ENCODE assay signal across 1 cellular context in genomic region chr4:176309046-176309445, GRCh38.
TF ChIP-seq lines count a peak whose summit lies in the region.

No MANE protein-coding gene starts in this region.

TF ChIP-seq in GM12878, 131 proteins besides CTCF, POLR2A, EP300 and RAD21 (continued from another document and continues in another):
- TF ChIP-seq BHLHE40 (IDR thresholded peaks at IDR 0.05; ENCODE audit: borderline replicate concordance in 1 of 2, low read depth in 2 of 2, low read length in 1 of 2) = peak; percentile 70 to 76; a peak in 2 of 4 replicates
- no peak for TF ChIP-seq KAT2A (conservative IDR thresholded peaks at IDR 0.05; ENCODE audit: control insufficient read depth, low read depth, low read length)
- TF ChIP-seq ETV6 (conservative IDR thresholded peaks at IDR 0.05 in 1 of 2, IDR thresholded peaks at IDR 0.05 in 1 of 2; ENCODE audit: borderline replicate concordance in 1 of 2, low read depth in 1 of 2) = no peak
- no peak for TF ChIP-seq ZNF687 (IDR thresholded peaks at IDR 0.05)
- TF ChIP-seq SMC3 (IDR thresholded peaks at IDR 0.05; ENCODE audit: borderline replicate concordance, low read length) = no peak
- no peak for TF ChIP-seq IKZF1 (conservative IDR thresholded peaks at IDR 0.05)
- no peak for TF ChIP-seq ZNF592 (IDR thresholded peaks at IDR 0.05)
- 0 out of 2 replicates have a peak, but pooled peaks have one; percentile 13 for TF ChIP-seq JUNB (IDR thresholded peaks at IDR 0.05)
- TF ChIP-seq HDAC2 (IDR thresholded peaks at IDR 0.05) = no peak
- no peak for TF ChIP-seq PBX3 (IDR thresholded peaks at IDR 0.05; ENCODE audit: insufficient replicate concordance, low read depth, low read length)
- TF ChIP-seq SMARCA5 (IDR thresholded peaks at IDR 0.05) = no peak
- no peak for TF ChIP-seq REST (IDR thresholded peaks at IDR 0.05; ENCODE audit: low read depth, low read length)
- TF ChIP-seq RFX5 (IDR thresholded peaks at IDR 0.05; ENCODE audit: low read depth, low read length) = no peak
- no peak for TF ChIP-seq WRNIP1 (IDR thresholded peaks at IDR 0.05; ENCODE audit: borderline replicate concordance, low read depth, low read length)
- no peak for TF ChIP-seq ZBTB33 (IDR thresholded peaks at IDR 0.05)
- TF ChIP-seq BCL11A (IDR thresholded peaks at IDR 0.05; ENCODE audit: low read depth, low read length) = peak; percentile 47; the same call in 1 of the 2 replicates
- no peak for TF ChIP-seq HCFC1 (IDR thresholded peaks at IDR 0.05; ENCODE audit: low read length)
- no peak for TF ChIP-seq CHD2 (IDR thresholded peaks at IDR 0.05; ENCODE audit: borderline replicate concordance, low read depth, low read length)
- TF ChIP-seq NR2C1 (IDR thresholded peaks at IDR 0.05) = no peak
- no peak for TF ChIP-seq PRDM15 (CRISPR knock-in tag; IDR thresholded peaks at IDR 0.05)
- TF ChIP-seq RBBP5 (conservative IDR thresholded peaks at IDR 0.05) = no peak
- no peak for TF ChIP-seq TCF7 (IDR thresholded peaks at IDR 0.05; ENCODE audit: borderline replicate concordance)
- TF ChIP-seq CUX1 (IDR thresholded peaks at IDR 0.05; ENCODE audit: insufficient replicate concordance, low read depth, low read length) = no peak
- no peak for TF ChIP-seq NRF1 (conservative IDR thresholded peaks at IDR 0.05; ENCODE audit: low read depth, low read length)
- TF ChIP-seq BRCA1 (IDR thresholded peaks at IDR 0.05; ENCODE audit: low read depth, low read length) = no peak
- 0 out of 2 replicates have a peak, but pooled peaks have one; percentile 24 for TF ChIP-seq DPF2 (IDR thresholded peaks at IDR 0.05)
- TF ChIP-seq RAD51 (IDR thresholded peaks at IDR 0.05) = no peak
- no peak for TF ChIP-seq ZNF207 (IDR thresholded peaks at IDR 0.05; ENCODE audit: borderline replicate concordance)
- TF ChIP-seq FOXM1 (IDR thresholded peaks at IDR 0.05; ENCODE audit: low read depth, low read length) = 0 out of 2 replicates have a peak, but pooled peaks have one; percentile 39
- TF ChIP-seq SUZ12 (IDR thresholded peaks at IDR 0.05; ENCODE audit: unreplicated experiment) = no peak
- peak; percentile 63; the same call in 1 of the 2 replicates for TF ChIP-seq MTA2 (IDR thresholded peaks at IDR 0.05; ENCODE audit: low read depth)
- TF ChIP-seq RUNX3 (IDR thresholded peaks at IDR 0.05; ENCODE audit: low read length) = peak; percentile 82
- no peak for TF ChIP-seq FOS (IDR thresholded peaks at IDR 0.05; ENCODE audit: borderline replicate concordance, extremely low read depth, insufficient read length)
